Comparison of ENCODE assay signal across 1 cellular context in genomic region chr16:2603165-2604015, GRCh38.
A peak's percentile ranks its signal among the peaks of the same experiment; 100 is the strongest.
TF ChIP-seq lines count a peak whose summit lies in the region.

No MANE protein-coding gene starts in this region.

TF ChIP-seq in HepG2, 621 proteins besides CTCF, POLR2A, EP300 and RAD21 (continued from another document and continues in another):
- TF ChIP-seq ZNF784 (CRISPR knock-in tag; IDR thresholded peaks at IDR 0.05; ENCODE audit: borderline replicate concordance), result 0 out of 2 replicates have a peak, but pooled peaks have one; percentile 71
- peak; percentile 79 for TF ChIP-seq PRDM10 (CRISPR knock-in tag; IDR thresholded peaks at IDR 0.05; ENCODE audit: low read depth)
- TF ChIP-seq POLR2AphosphoS5 (IDR thresholded peaks at IDR 0.05; ENCODE audit: low read depth, low read length), result peak; percentile 94
- TF ChIP-seq TFAP4 (IDR thresholded peaks at IDR 0.05; ENCODE audit: borderline replicate concordance, low read depth), result peak; percentile 82; the same call in 1 of the 2 replicates
- no peak for TF ChIP-seq TCF12 (IDR thresholded peaks at IDR 0.05)
- TF ChIP-seq TCF12 (CRISPR knock-in tag; IDR thresholded peaks at IDR 0.05), result 0 out of 2 replicates have a peak, but pooled peaks have one; percentile 84
- TF ChIP-seq IRF9 (CRISPR knock-in tag; IDR thresholded peaks at IDR 0.05; ENCODE audit: borderline replicate concordance), result peak; percentile 94
- no peak for TF ChIP-seq ZNF800 (CRISPR knock-in tag; IDR thresholded peaks at IDR 0.05)
- TF ChIP-seq RERE (CRISPR knock-in tag; IDR thresholded peaks at IDR 0.05; ENCODE audit: low read depth), result peak; percentile 36; the same call in 1 of the 2 replicates
- no peak for TF ChIP-seq GPBP1L1 (CRISPR knock-in tag; IDR thresholded peaks at IDR 0.05)
- peak; percentile 52; the same call in 1 of the 2 replicates for TF ChIP-seq ARID3A (IDR thresholded peaks at IDR 0.05; ENCODE audit: low read depth, low read length)
- TF ChIP-seq EHMT2 (IDR thresholded peaks at IDR 0.05; ENCODE audit: borderline replicate concordance, low read depth, low read length), result no peak
- peak; percentile 71; the same call in 1 of the 2 replicates for TF ChIP-seq SNAPC2 (CRISPR knock-in tag; IDR thresholded peaks at IDR 0.05)
- peak; percentile 71; the same call in 1 of the 2 replicates for TF ChIP-seq ZNF746 (CRISPR knock-in tag; IDR thresholded peaks at IDR 0.05)
- no peak for TF ChIP-seq ZNF644 (CRISPR knock-in tag; IDR thresholded peaks at IDR 0.05; ENCODE audit: low read depth)
- TF ChIP-seq GATA4 (IDR thresholded peaks at IDR 0.05; ENCODE audit: borderline replicate concordance, low read depth), result peak; percentile 91
- TF ChIP-seq HBP1 (CRISPR knock-in tag; IDR thresholded peaks at IDR 0.05; ENCODE audit: low read depth), result peak; percentile 81; the same call in 1 of the 2 replicates
- TF ChIP-seq SMYD3 (CRISPR knock-in tag; IDR thresholded peaks at IDR 0.05), result peak; percentile 89
- TF ChIP-seq SALL1 (CRISPR knock-in tag; IDR thresholded peaks at IDR 0.05), result peak; percentile 85
- TF ChIP-seq ZNF3 (CRISPR knock-in tag; IDR thresholded peaks at IDR 0.05), result no peak
- peak; percentile 86 for TF ChIP-seq ZFP91 (CRISPR knock-in tag; IDR thresholded peaks at IDR 0.05; ENCODE audit: borderline replicate concordance)
- peak; percentile 94 for TF ChIP-seq ZBTB25 (CRISPR knock-in tag; IDR thresholded peaks at IDR 0.05)
- TF ChIP-seq MATR3 (CRISPR knock-in tag; IDR thresholded peaks at IDR 0.05), result no peak
- no peak for TF ChIP-seq NPAS2 (CRISPR knock-in tag; IDR thresholded peaks at IDR 0.05; ENCODE audit: borderline replicate concordance)
- TF ChIP-seq HOXA3 (CRISPR knock-in tag; IDR thresholded peaks at IDR 0.05), result peak; percentile 93
- peak; percentile 55; the same call in 1 of the 2 replicates for TF ChIP-seq ZNF577 (CRISPR knock-in tag; IDR thresholded peaks at IDR 0.05; ENCODE audit: borderline replicate concordance, low read depth)
- no peak for TF ChIP-seq TCF7 (IDR thresholded peaks at IDR 0.05; ENCODE audit: low read depth)
- no peak for TF ChIP-seq ZKSCAN1 (IDR thresholded peaks at IDR 0.05; ENCODE audit: low read length)
- TF ChIP-seq ZFP1 (CRISPR knock-in tag; IDR thresholded peaks at IDR 0.05), result peak; percentile 64; the same call in 1 of the 2 replicates
- peak; percentile 66; the same call in 1 of the 2 replicates for TF ChIP-seq ZNF367 (CRISPR knock-in tag; IDR thresholded peaks at IDR 0.05; ENCODE audit: borderline replicate concordance)
- TF ChIP-seq ARID2 (CRISPR knock-in tag; IDR thresholded peaks at IDR 0.05; ENCODE audit: borderline replicate concordance), result peak; percentile 67; the same call in 1 of the 2 replicates
- peak; percentile 63; the same call in 1 of the 2 replicates for TF ChIP-seq ESRRA (CRISPR knock-in tag; IDR thresholded peaks at IDR 0.05; ENCODE audit: low read depth)
